Comparison of ENCODE assay signal across 27 cellular contexts in genomic region chr4:149296084-149296483, GRCh38.
"Had no signal": no experiment of that assay in that cellular context is flagged by ENCODE, and none has a peak within 500 bp of the region (broad histone marks: within the 10 kb centered on the region; RNA-seq: fewer than 3 reads in every experiment).

No MANE protein-coding gene starts in this region.

- H3K36me3 Mint-ChIP-seq: activated naive CD8-positive, alpha-beta T cell treated with anti-CD3 and anti-CD28 coated beads for 36 hours had no signal

- H3K4me2 ChIP-seq: SK-N-SH had no signal

- H3K27me3 ChIP-seq: Peyer's patch, SJSA1 had no signal

- H3K27ac ChIP-seq: Peyer's patch, SJSA1 had no signal

- H3K9me3 ChIP-seq: Peyer's patch, SJSA1, SK-N-SH had no signal

- H3K9ac ChIP-seq: SK-N-SH had no signal

- H3K4me3 ChIP-seq: K562, Peyer's patch, SJSA1 had no signal

- H3K27me3 Mint-ChIP-seq: activated CD4-positive, alpha-beta T cell treated with anti-CD3 and anti-CD28 coated beads, Interleukin-2, amount 10 ng/mL, durations not matched to agents 24 days and 14 days; activated CD8-positive, alpha-beta T cell treated with anti-CD3 and anti-CD28 coated beads for 36 hours; activated T-helper 17 cell treated with anti-CD3 and anti-CD28 coated beads, Interleukin-2, amount 50 U/mL, for 72 hours had no signal

- H3K4me1 Mint-ChIP-seq: activated CD4-positive, alpha-beta T cell treated with anti-CD3 and anti-CD28 coated beads, Interleukin-2, amount 10 ng/mL, durations not matched to agents 24 days and 14 days; activated naive CD8-positive, alpha-beta T cell treated with anti-CD3 and anti-CD28 coated beads for 36 hours; activated T-helper 17 cell treated with anti-CD3 and anti-CD28 coated beads, Interleukin-2, amount 50 U/mL, for 72 hours had no signal

- H3K4me3 Mint-ChIP-seq: activated CD4-positive, alpha-beta T cell treated with anti-CD3 and anti-CD28 coated beads, Interleukin-2, amount 10 ng/mL, durations not matched to agents 24 days and 14 days; activated CD8-positive, alpha-beta T cell treated with anti-CD3 and anti-CD28 coated beads for 36 hours; activated naive CD8-positive, alpha-beta T cell treated with anti-CD3 and anti-CD28 coated beads for 36 hours; activated T-cell treated with anti-CD3 and anti-CD28 coated beads, Interleukin-2, amount 50 U/mL, for 72 hours; activated T-helper 17 cell treated with anti-CD3 and anti-CD28 coated beads, Interleukin-2, amount 50 U/mL, for 72 hours; T-helper 1 cell treated with Interleukin-12 subunit alpha and Interleukin-12 subunit beta and Interleukin-4 antibody, amounts not matched to agents 30 μg/mL and 1 μg/mL, for 36 hours; T-helper 2 cell treated with Interferon-gamma antibody and Interleukin-4, amounts not matched to agents 5 μg/mL and 100 μg/mL, for 36 hours had no signal

- DNase-seq: activated CD4-positive, alpha-beta T cell treated with anti-CD3 and anti-CD28 coated beads, Interleukin-2, amount 10 ng/mL, durations not matched to agents 24 days and 14 days; activated CD4-positive, alpha-beta T cell treated with anti-CD3 and anti-CD28 coated beads, Interleukin-2, amount 50 U/mL, for 4 hours; activated CD8-positive, alpha-beta T cell treated with anti-CD3 and anti-CD28 coated beads for 36 hours; activated effector memory CD4-positive, alpha-beta T cell treated with anti-CD3 and anti-CD28 coated beads, Interleukin-2, amount 50 U/mL, for 16 hours; activated naive CD4-positive, alpha-beta T cell; activated naive CD4-positive, alpha-beta T cell treated with anti-CD3 and anti-CD28 coated beads, Interleukin-2, amount 50 U/mL, for 16 hours; activated naive CD8-positive, alpha-beta T cell treated with anti-CD3 and anti-CD28 coated beads for 36 hours; activated T-cell treated with anti-CD3 and anti-CD28 coated beads, Interleukin-2, amount 50 U/mL, for 1 hour; activated T-cell treated with anti-CD3 and anti-CD28 coated beads, Interleukin-2, amount 50 U/mL, for 72 hours; amniotic stem cell; aorta; NCI-H1105; NCI-H1417 treated with DMSO at 0.1 percent for 48 hours; NCI-H1930; NCI-H2081 treated with DMSO at 0.1 percent for 48 hours; NCI-H345; NCI-H524 treated with DMSO at 0.1 percent for 48 hours; PC-3; Peyer's patch; RPMI8226; SHP77 treated with DMSO at 0.1 percent for 48 hours; SK-N-SH had no signal

- H3K36me3 ChIP-seq: Peyer's patch, SJSA1 had no signal

- H3K9me3 Mint-ChIP-seq: activated CD4-positive, alpha-beta T cell treated with anti-CD3 and anti-CD28 coated beads, Interleukin-2, amount 10 ng/mL, durations not matched to agents 24 days and 14 days; activated CD8-positive, alpha-beta T cell treated with anti-CD3 and anti-CD28 coated beads for 36 hours; activated naive CD8-positive, alpha-beta T cell treated with anti-CD3 and anti-CD28 coated beads for 36 hours; activated T-cell treated with anti-CD3 and anti-CD28 coated beads, Interleukin-2, amount 50 U/mL, for 72 hours; activated T-helper 17 cell treated with anti-CD3 and anti-CD28 coated beads, Interleukin-2, amount 50 U/mL, for 72 hours; T-helper 1 cell treated with Interleukin-12 subunit alpha and Interleukin-12 subunit beta and Interleukin-4 antibody, amounts not matched to agents 30 μg/mL and 1 μg/mL, for 36 hours; T-helper 2 cell treated with Interferon-gamma antibody and Interleukin-4, amounts not matched to agents 5 μg/mL and 100 μg/mL, for 36 hours had no signal

- H3K4me1 ChIP-seq: Peyer's patch, SJSA1 had no signal

- H3K27ac Mint-ChIP-seq: activated CD4-positive, alpha-beta T cell treated with anti-CD3 and anti-CD28 coated beads, Interleukin-2, amount 10 ng/mL, durations not matched to agents 24 days and 14 days; activated CD8-positive, alpha-beta T cell treated with anti-CD3 and anti-CD28 coated beads for 36 hours; activated naive CD8-positive, alpha-beta T cell treated with anti-CD3 and anti-CD28 coated beads for 36 hours; activated T-cell treated with anti-CD3 and anti-CD28 coated beads, Interleukin-2, amount 50 U/mL, for 72 hours; activated T-helper 17 cell treated with anti-CD3 and anti-CD28 coated beads, Interleukin-2, amount 50 U/mL, for 72 hours; T-helper 1 cell treated with Interleukin-12 subunit alpha and Interleukin-12 subunit beta and Interleukin-4 antibody, amounts not matched to agents 30 μg/mL and 1 μg/mL, for 36 hours; T-helper 2 cell treated with Interferon-gamma antibody and Interleukin-4, amounts not matched to agents 5 μg/mL and 100 μg/mL, for 36 hours had no signal
